ENCODE assay signal across 8 cellular contexts in the genomic region with DNA sequence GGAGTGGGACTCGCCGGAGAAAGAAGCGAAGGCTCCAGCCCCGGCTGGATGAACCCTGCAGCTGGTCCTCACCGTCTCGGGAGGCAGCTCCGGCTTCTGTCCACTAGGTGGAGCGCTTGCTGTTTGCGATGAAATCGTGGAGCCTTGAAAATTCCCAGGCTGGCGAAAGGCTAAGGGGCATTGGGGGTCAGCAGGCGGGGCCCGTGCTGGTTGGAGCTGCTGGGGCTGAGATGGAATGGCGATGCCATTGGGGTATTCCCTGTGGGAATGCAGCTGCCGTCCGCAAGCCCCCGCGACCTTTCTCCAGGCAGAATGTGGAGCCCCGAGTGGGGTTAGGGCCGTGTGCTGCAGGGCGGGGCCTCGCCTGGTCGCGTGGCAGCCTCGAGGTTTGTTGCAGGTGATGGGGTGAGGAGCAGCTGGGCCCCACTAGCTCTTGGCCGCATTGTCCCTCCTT.
DNase-seq lines count a peak whose midpoint lies in the region; ATAC-seq and TF ChIP-seq lines count a peak whose summit lies in the region.

No MANE protein-coding gene starts in this region.

- in situ Hi-C loops in GM13976 (cut with MboI; ENCODE audit: low sequenced_read_pairs, unreplicated experiment), result no loop called here

- TF ChIP-seq CTCF in GM13976 (IDR thresholded peaks at IDR 0.05; ENCODE audit: borderline replicate concordance, control extremely low read depth, extremely low read depth, insufficient read depth, missing control alignments), result peak; percentile 90

- H3K27ac ChIP-seq in ACC112 (ENCODE audit: low read depth, low read length), result no peak overlapping the region

- H2AFZ ChIP-seq in ACC112 (ENCODE audit: low read length, unreplicated experiment), result no peak overlapping the region

- no peaks in the 10 kb centered on the region for H3K4me1 ChIP-seq in ACC112 (ENCODE audit: control insufficient read depth, insufficient read depth, low read length, unreplicated experiment)

- ATAC-seq in HG03520 (IDR thresholded peaks at IDR 0.05; ENCODE audit: unreplicated experiment), result no peak

- peak overlapping the region; percentile 57; the same call in 1 of the 2 replicates for H3K4me3 ChIP-seq in ACC112 (ENCODE audit: low read depth, low read length)

- DNase-seq in GM13976 (ENCODE audit: low spot score) (peak; percentile 90), NCI-H2227 (lab: John Stamatoyannopoulos, UW; ENCODE audit: unreplicated experiment) (peak; percentile 91), medulla oblongata (ENCODE audit: extremely low spot score) (peak; percentile 84)
- peak; percentile 74 to 79 for DNase-seq in activated CD4-positive, alpha-beta T cell treated with anti-CD3 and anti-CD28 coated beads, Interleukin-2, amount 50 U/mL, for 48 hours
- peak; percentile 28 for DNase-seq in effector CD8-positive, alpha-beta T cell (lab: John Stamatoyannopoulos, UW)
- peak; percentile 28 for DNase-seq in stimulated activated CD8-positive, alpha-beta memory T cell treated with anti-CD3 and anti-CD28 coated beads, Interleukin-15, amount 100 ng/mL, for 24 hours (ENCODE audit: low read depth)

- H3K36me3 ChIP-seq in ACC112 (ENCODE audit: insufficient read depth, low read length), result no peaks in the 10 kb centered on the region

- no peaks in the 10 kb centered on the region for H3K79me2 ChIP-seq in ACC112 (ENCODE audit: control insufficient read depth, insufficient read depth, low read length, unreplicated experiment)

- no peaks in the 10 kb centered on the region for H3K27me3 ChIP-seq in ACC112 (ENCODE audit: insufficient read depth, low read length)

Comparison
In these comparisons a context has a peak if more than half of its experiments do, and no peak if none do; other contexts are left out.
1. DNase-seq: peak in every context shown above with its lines; median percentile 91 in NCI-H2227; 90 in GM13976; 84 in medulla oblongata; 76 in activated CD4-positive, alpha-beta T cell treated with anti-CD3 and anti-CD28 coated beads, Interleukin-2, amount 50 U/mL, for 48 hours; 28 in effector CD8-positive, alpha-beta T cell; 28 in stimulated activated CD8-positive, alpha-beta memory T cell treated with anti-CD3 and anti-CD28 coated beads, Interleukin-15, amount 100 ng/mL, for 24 hours.